25 cellular contexts compared by ENCODE assay signal in genomic region chr21:45530423-45531113, GRCh38. TPM values are rescaled to one million over a fixed set of nuclear protein-coding genes. Genes with fewer than 3 reads are reported as not detected.
DNase-seq lines count a peak whose midpoint lies in the region; ATAC-seq and TF ChIP-seq lines count a peak whose summit lies in the region.
"Had no signal": no experiment of that assay in that cellular context is flagged by ENCODE, and none has a peak within 500 bp of the region (broad histone marks: within the 10 kb centered on the region; RNA-seq: fewer than 3 reads in every experiment).

No MANE protein-coding gene starts in this region.

- TF ChIP-seq CTCF in Peyer's patch (IDR thresholded peaks at IDR 0.05), result no peak
- no peak for TF ChIP-seq CTCF in chondrocyte (IDR thresholded peaks at IDR 0.05)
- TF ChIP-seq CTCF in psoas muscle (IDR thresholded peaks at IDR 0.05), result no peak

- no peak overlapping the region for H3K27ac Mint-ChIP-seq in chondrocyte (ENCODE audit: unreplicated experiment)
- H3K27ac Mint-ChIP-seq: activated CD4-positive, alpha-beta T cell treated with anti-CD3 and anti-CD28 coated beads, Interleukin-2, amount 10 ng/mL, durations not matched to agents 7 days and 5 days; CD8-positive, alpha-beta T cell; neural progenitor cell had no signal

- H3K4me3 Mint-ChIP-seq in chondrocyte (ENCODE audit: unreplicated experiment), result no peak overlapping the region
- H3K4me3 Mint-ChIP-seq: activated CD4-positive, alpha-beta T cell treated with anti-CD3 and anti-CD28 coated beads, Interleukin-2, amount 10 ng/mL, durations not matched to agents 7 days and 5 days; CD8-positive, alpha-beta T cell; central memory CD8-positive, alpha-beta T cell; neural progenitor cell had no signal

- H3K9me3 ChIP-seq in Peyer's patch, result no peaks in the 10 kb centered on the region
- H3K9me3 ChIP-seq in psoas muscle, result no peaks in the 10 kb centered on the region
- H3K9me3 ChIP-seq: ascending aorta, SJCRH30, testis had no signal

- H3K4me1 Mint-ChIP-seq in chondrocyte (ENCODE audit: low read depth), result peaks cover 5% of the 10 kb centered on the region

- no peak for TF ChIP-seq POLR2A in Peyer's patch (IDR thresholded peaks at IDR 0.05)

- WGBS in psoas muscle, 3 donors, result 96 to 98% (median 97%) methylated on average over 48 to 50 of the region's 50 CpGs

- H3K27me3 ChIP-seq in Peyer's patch (no peaks in the 10 kb centered on the region), psoas muscle (ENCODE audit: insufficient read depth in 3 of 3, low read length in 2 of 3) (no peaks in the 10 kb centered on the region)
- H3K27me3 ChIP-seq: ascending aorta, neural progenitor cell, SJCRH30, testis had no signal

- H3K27me3 Mint-ChIP-seq in chondrocyte (ENCODE audit: low read depth), result no peaks in the 10 kb centered on the region
- H3K27me3 Mint-ChIP-seq: activated CD4-positive, alpha-beta T cell treated with anti-CD3 and anti-CD28 coated beads, Interleukin-2, amount 10 ng/mL, durations not matched to agents 7 days and 5 days; central memory CD8-positive, alpha-beta T cell had no signal

- DNase-seq in Peyer's patch (peak in 2 of 3 donors; percentile 40 to 47), chondrocyte (ENCODE audit: low spot score) (peak; percentile 81), left colon (peak; percentile 4 to 23), psoas muscle (peak; percentile 7 to 45), NCI-H1105 (lab: John Stamatoyannopoulos, UW) (no peak), NCI-H1436 (lab: John Stamatoyannopoulos, UW) (no peak)
- DNase-seq: activated CD4-positive, alpha-beta T cell treated with anti-CD3 and anti-CD28 coated beads, Interleukin-2, amount 10 ng/mL, durations not matched to agents 7 days and 5 days; activated naive CD4-positive, alpha-beta T cell treated with Interleukin-2 at 50 U/mL for 16 hours; effector CD4-positive, alpha-beta T cell; MV-4-11; NCI-H1930; NCI-H345; NCI-H82; PC-3; SJCRH30; testis had no signal

- H3K9me3 Mint-ChIP-seq in chondrocyte (ENCODE audit: low read depth), result no peaks in the 10 kb centered on the region
- H3K9me3 Mint-ChIP-seq: activated CD4-positive, alpha-beta T cell treated with anti-CD3 and anti-CD28 coated beads, Interleukin-2, amount 10 ng/mL, durations not matched to agents 7 days and 5 days; CD8-positive, alpha-beta T cell; central memory CD8-positive, alpha-beta T cell; neural progenitor cell had no signal

- H3K36me3 Mint-ChIP-seq in chondrocyte (ENCODE audit: low read depth), result no peaks in the 10 kb centered on the region

- intact Hi-C loops in left colon (cut with DNase I, micrococcal nuclease), result no loop called here
- intact Hi-C loops in psoas muscle (cut with DNase I), result no loop called here

- peaks cover 8 to 25% (median 11%) of the 10 kb centered on the region in 4 donors for H3K4me1 ChIP-seq in Peyer's patch
- H3K4me1 ChIP-seq in psoas muscle, result peaks cover 9% of the 10 kb centered on the region
- H3K4me1 ChIP-seq: ascending aorta, neural progenitor cell, SJCRH30 had no signal

- H3K4me3 ChIP-seq in Peyer's patch (no peak overlapping the region), psoas muscle (no peak overlapping the region)
- H3K4me3 ChIP-seq: ascending aorta, GM12878, neural progenitor cell, SJCRH30 had no signal

- ATAC-seq in left colon, result no peak
- ATAC-seq in psoas muscle, result no peak
- ATAC-seq in HG03045 (IDR thresholded peaks at IDR 0.05; ENCODE audit: unreplicated experiment), result no peak
- no peak for ATAC-seq in GM21786 (IDR thresholded peaks at IDR 0.05; ENCODE audit: unreplicated experiment)
- ATAC-seq: CD8-positive, alpha-beta T cell; esophagus mucosa; GM12878; PC-3 had no signal

- H3K36me3 ChIP-seq in Peyer's patch (peaks cover 0 to 16% (median 0%) of the 10 kb centered on the region in 3 donors), psoas muscle (ENCODE audit: insufficient read depth in 1 of 2, low read depth in 1 of 2) (no peaks in the 10 kb centered on the region)
- H3K36me3 ChIP-seq: ascending aorta, neural progenitor cell had no signal

- no peak overlapping the region for H3K27ac ChIP-seq in Peyer's patch
- H3K27ac ChIP-seq in psoas muscle, result no peak overlapping the region
- H3K27ac ChIP-seq: ascending aorta, KMS-11, neural progenitor cell, SJCRH30, testis had no signal

RNA-seq across cellular contexts. Expression of gene SLC19A1, which starts 11.7 kb away (rescaled TPM):
- total RNA-seq in Peyer's patch (10 to 100 TPM; 10.7 to 70.8 (median 30.5) TPM), chondrocyte (6.5 to 12.7 TPM (median 7.8 TPM) in 3 replicates), left colon (10 to 100 TPM; 18.2 to 18.9 TPM), psoas muscle (1 to 10 TPM; 1.4 to 2.8 (median 1.9) TPM)
- polyA plus RNA-seq in psoas muscle, result 1 to 10 TPM; 2.3 to 3.8 (median 3.1) TPM

Comparison
In these comparisons a context has a peak if more than half of its experiments do, and no peak if none do; other contexts are left out.
1. DNase-seq: peak in Peyer's patch (2 of 3), chondrocyte (single experiment), left colon (2 of 2) and psoas muscle (2 of 2); none in NCI-H1105 (single experiment) and NCI-H1436 (single experiment).